1 cellular context compared by ENCODE assay signal in the genomic region with DNA sequence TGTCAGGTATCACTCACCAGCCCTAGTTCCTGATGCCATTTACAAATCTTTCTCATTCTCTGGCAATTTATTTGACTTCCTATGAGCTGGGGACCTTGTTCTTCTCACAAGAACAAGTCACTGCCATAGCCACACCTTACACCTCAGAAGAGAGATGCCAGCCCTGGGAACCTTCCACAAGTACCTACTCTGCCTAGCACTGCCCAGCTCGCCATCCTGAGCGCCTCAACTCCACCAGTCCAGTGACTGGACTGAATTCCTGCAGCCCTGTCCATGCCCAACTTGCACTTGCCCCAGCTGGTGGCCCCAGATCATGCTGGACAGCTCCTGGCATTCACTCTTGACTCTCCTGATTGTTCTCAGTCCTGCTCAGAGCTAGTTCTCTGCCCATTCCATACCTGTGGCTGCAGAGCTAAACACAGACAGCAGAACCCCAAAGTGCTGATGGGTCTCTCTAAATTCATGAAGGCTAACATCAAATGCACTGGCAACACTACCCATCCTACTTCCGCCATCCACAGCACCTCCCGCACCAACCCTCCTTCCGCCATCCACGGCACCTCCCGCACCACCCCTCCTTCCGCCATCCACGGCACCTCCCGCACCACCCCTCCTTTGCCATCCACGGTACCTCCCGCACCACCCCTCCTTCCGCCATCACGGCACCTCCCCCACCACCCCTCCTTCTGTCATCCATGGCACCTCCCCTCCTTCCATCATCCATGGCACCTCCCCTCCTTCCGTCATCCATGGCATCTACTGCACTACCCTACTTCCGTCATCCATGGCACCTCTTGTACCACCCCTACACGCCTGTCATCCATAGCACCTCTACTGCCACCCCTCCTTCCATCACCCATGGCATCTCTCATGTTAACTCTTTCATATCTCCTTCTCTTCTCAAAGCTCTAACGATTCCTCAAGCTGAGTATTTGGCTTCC.
A peak's percentile ranks its signal among the peaks of the same experiment; 100 is the strongest.
TF ChIP-seq lines count a peak whose summit lies in the region.

No MANE protein-coding gene starts in this region.

TF ChIP-seq in K562, 482 proteins besides CTCF, POLR2A, EP300 and RAD21 (continued from another document):
- TF ChIP-seq, protein P1, sequence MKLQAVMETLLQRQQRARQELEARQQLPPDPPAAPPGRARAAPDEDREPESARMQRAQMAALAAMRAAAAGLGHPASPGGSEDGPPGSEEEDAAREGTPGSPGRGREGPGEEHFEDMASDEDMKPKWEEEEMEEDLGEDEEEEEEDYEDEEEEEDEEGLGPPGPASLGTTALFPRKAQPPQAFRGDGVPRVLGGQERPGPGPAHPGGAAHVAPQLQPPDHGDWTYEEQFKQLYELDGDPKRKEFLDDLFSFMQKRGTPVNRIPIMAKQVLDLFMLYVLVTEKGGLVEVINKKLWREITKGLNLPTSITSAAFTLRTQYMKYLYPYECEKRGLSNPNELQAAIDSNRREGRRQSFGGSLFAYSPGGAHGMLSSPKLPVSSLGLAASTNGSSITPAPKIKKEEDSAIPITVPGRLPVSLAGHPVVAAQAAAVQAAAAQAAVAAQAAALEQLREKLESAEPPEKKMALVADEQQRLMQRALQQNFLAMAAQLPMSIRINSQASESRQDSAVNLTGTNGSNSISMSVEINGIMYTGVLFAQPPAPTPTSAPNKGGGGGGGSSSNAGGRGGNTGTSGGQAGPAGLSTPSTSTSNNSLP (IDR thresholded peaks at IDR 0.05; ENCODE audit: borderline replicate concordance, low read depth, low read length) = no peak
- TF ChIP-seq ZNF134 (CRISPR knock-in tag; conservative IDR thresholded peaks at IDR 0.05) (0 out of 2 replicates have a peak, but pooled peaks have one; percentile 9), U2AF1 (optimal IDR thresholded peaks at IDR 0.05; ENCODE audit: low read depth, low read length) (no peak), ASH1L (IDR thresholded peaks at IDR 0.05; ENCODE audit: borderline replicate concordance, low read depth, partially characterized antibody) (no peak), FOXK1 (CRISPR knock-in tag; IDR thresholded peaks at IDR 0.05; ENCODE audit: borderline replicate concordance) (no peak), LEF1 (IDR thresholded peaks at IDR 0.05) (no peak), PML (IDR thresholded peaks at IDR 0.05; ENCODE audit: low read length) (no peak), NFRKB (IDR thresholded peaks at IDR 0.05; ENCODE audit: low read depth) (no peak; the same call in 1 of the 2 replicates), PTTG1 (tag; IDR thresholded peaks at IDR 0.05; ENCODE audit: low read depth) (no peak), THRAP3 (IDR thresholded peaks at IDR 0.05; ENCODE audit: borderline replicate concordance) (no peak), BRCA1 (IDR thresholded peaks at IDR 0.05) (no peak), BRCA1 (CRISPR knock-in tag; IDR thresholded peaks at IDR 0.05) (no peak), ZNF764 (CRISPR knock-in tag; IDR thresholded peaks at IDR 0.05; ENCODE audit: low read depth) (peak; percentile 37; the same call in 1 of the 2 replicates), HCFC1 (IDR thresholded peaks at IDR 0.05; ENCODE audit: low read depth, low read length) (no peak), PRMT5 (CRISPR knock-in tag; IDR thresholded peaks at IDR 0.05) (no peak), ZNF143 (CRISPR knock-in tag; IDR thresholded peaks at IDR 0.05) (peak; percentile 23; the same call in 1 of the 2 replicates), ZNF311 (CRISPR knock-in tag; IDR thresholded peaks at IDR 0.05) (no peak), ILK (tag; IDR thresholded peaks at IDR 0.05; ENCODE audit: borderline replicate concordance, low read depth) (no peak), TBL1XR1 (IDR thresholded peaks at IDR 0.05; ENCODE audit: low read length in 2 of 2) (0 out of 4 replicates have a peak, but pooled peaks have one; percentile 24 to 50), KDM2B (CRISPR knock-in tag; IDR thresholded peaks at IDR 0.05) (no peak), ZNF830 (CRISPR knock-in tag; IDR thresholded peaks at IDR 0.05) (peak; percentile 45; the same call in 1 of the 2 replicates), ARNT (IDR thresholded peaks at IDR 0.05) (no peak), MEF2A (IDR thresholded peaks at IDR 0.05; ENCODE audit: control insufficient read depth, low read depth, low read length) (no peak), ZNF436 (CRISPR knock-in tag; IDR thresholded peaks at IDR 0.05) (no peak), EWSR1 (IDR thresholded peaks at IDR 0.05; ENCODE audit: borderline replicate concordance, low read depth, partially characterized antibody) (no peak)
- TF ChIP-seq, protein P2, sequence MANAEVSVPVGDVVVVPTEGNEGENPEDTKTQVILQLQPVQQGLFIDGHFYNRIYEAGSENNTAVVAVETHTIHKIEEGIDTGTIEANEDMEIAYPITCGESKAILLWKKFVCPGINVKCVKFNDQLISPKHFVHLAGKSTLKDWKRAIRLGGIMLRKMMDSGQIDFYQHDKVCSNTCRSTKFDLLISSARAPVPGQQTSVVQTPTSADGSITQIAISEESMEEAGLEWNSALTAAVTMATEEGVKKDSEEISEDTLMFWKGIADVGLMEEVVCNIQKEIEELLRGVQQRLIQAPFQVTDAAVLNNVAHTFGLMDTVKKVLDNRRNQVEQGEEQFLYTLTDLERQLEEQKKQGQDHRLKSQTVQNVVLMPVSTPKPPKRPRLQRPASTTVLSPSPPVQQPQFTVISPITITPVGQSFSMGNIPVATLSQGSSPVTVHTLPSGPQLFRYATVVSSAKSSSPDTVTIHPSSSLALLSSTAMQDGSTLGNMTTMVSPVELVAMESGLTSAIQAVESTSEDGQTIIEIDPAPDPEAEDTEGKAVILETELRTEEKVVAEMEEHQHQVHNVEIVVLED (CRISPR knock-in tag; IDR thresholded peaks at IDR 0.05) = 0 out of 2 replicates have a peak, but pooled peaks have one; percentile 25
